ENCODE assay signal across 12 cellular contexts in the genomic region with DNA sequence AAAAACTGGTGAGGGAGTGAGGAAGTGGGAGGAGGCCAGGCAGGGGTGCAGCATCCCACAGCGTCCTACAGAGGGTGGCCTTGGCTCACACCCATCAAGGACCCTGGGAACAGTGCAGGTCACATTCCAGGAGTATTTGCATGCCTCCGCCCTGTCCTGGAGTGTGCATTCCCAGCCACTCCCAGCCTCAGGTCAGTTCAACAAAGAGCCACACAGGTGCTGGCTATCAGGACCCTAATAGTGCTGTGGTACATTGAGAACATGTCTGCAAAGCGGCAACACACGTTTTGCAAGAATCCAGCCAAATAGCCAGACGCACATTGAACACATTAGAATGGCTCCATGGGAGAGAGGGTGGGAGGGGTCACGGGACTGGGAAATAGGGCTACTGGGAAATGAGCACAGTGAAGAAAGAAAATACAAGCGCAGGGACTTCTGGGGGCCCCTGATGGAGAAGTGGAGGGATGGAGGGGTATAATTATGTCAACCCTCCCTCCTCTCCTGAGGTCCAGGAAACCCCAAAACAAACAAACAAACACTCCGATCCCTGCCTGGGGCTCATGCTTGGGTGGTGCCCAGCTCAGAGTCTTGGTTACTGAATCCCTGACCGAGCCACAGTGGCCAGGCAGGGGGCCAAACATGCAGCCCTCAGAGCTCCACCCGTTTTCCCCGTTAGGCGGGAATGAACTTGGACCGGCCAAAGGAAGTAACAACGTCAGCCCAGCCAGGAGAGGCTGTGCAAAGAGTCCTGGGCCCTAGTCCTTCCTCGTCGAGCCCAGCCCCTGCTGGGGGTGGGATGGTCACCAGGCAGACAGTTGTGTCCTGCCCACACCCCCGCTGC. TPM values are rescaled to one million over a fixed set of nuclear protein-coding genes. Genes with fewer than 3 reads are reported as not detected.
DNase-seq lines count a peak whose midpoint lies in the region; ATAC-seq, FAIRE-seq and TF ChIP-seq lines count a peak whose summit lies in the region.
"Had no signal": no experiment of that assay in that cellular context is flagged by ENCODE, and none has a peak within 500 bp of the region (broad histone marks: within the 10 kb centered on the region; RNA-seq: fewer than 3 reads in every experiment).

No MANE protein-coding gene starts in this region.

- intact Hi-C loops in upper lobe of right lung (cut with DNase I) = no loop called here

- H4K20me1 ChIP-seq in H1 (replicated peaks in 1 of 2; ENCODE audit: control insufficient read depth in 1 of 2, insufficient read depth in 2 of 2, low read length in 2 of 2) = no peaks in the 10 kb centered on the region

- ATAC-seq in lung (ENCODE audit: insufficient read depth, low FRiP score) (peak; percentile 46), upper lobe of right lung (peak; percentile 78)

- H3K36me3 ChIP-seq in H1 (ENCODE audit: control insufficient read depth in 2 of 4, insufficient read depth in 4 of 4, low read length in 3 of 4) = no peaks in the 10 kb centered on the region
- no peaks in the 10 kb centered on the region for H3K36me3 ChIP-seq in lung (ENCODE audit: control insufficient read depth in 2 of 2, insufficient read depth in 2 of 2, low read length in 2 of 2)
- no peaks in the 10 kb centered on the region for H3K36me3 ChIP-seq in upper lobe of right lung

- no peak overlapping the region for H3K56ac ChIP-seq in H1 (replicated peaks; ENCODE audit: insufficient read length, low read depth, low read length)

- H2BK5ac ChIP-seq in H1 (ENCODE audit: low read depth, low read length) = peak overlapping the region; percentile 54; the same call in 1 of the 2 replicates

- H3K9ac ChIP-seq in H1 (replicated peaks in 1 of 4; ENCODE audit: extremely low read depth in 1 of 4, low read depth in 3 of 4, low read length in 3 of 4) = no peak overlapping the region

- H3K79me2 ChIP-seq in H1 (ENCODE audit: control insufficient read depth in 1 of 2, insufficient read depth in 2 of 2, low read length in 2 of 2) = no peaks in the 10 kb centered on the region

- TF ChIP-seq POLR2A in H1 (IDR thresholded peaks at IDR 0.05; ENCODE audit: control extremely low read depth in 1 of 2, low read depth in 2 of 2, low read length in 2 of 2) = no peak

- H3K79me1 ChIP-seq in H1 (ENCODE audit: low read depth, low read length) = no peaks in the 10 kb centered on the region; the same call in 1 of the 2 replicates

- WGBS in H1 (ENCODE audit: extremely low coverage in 1 of 2, insufficient coverage in 1 of 2, insufficient read length in 1 of 2, insufficient replicate concordance in 2 of 2, low coverage in 1 of 2, low lambda C conversion rate in 2 of 2, missing lambda C conversion rate in 1 of 2), 2 experiments = 72% methylated on average over 17 of the region's 17 CpGs; no CpG with 5 or more reads in 1 of the 2 experiments
- WGBS in lung, 2 donors = 31 to 51% methylated on average over 17 of the region's 17 CpGs

- peak; percentile 48 to 59 for DNase-seq in NCI-H526 (lab: John Stamatoyannopoulos, UW)
- DNase-seq in NCI-H526 treated with DMSO at 0.1 percent for 48 hours (lab: John Stamatoyannopoulos, UW) = no peak
- DNase-seq in H1 (ENCODE audit: low read depth in 1 of 2, low spot score in 2 of 2) = peak in 1 of 2 experiments; percentile 41
- peak; percentile 77 for DNase-seq in lung (ENCODE audit: low spot score)
- peak; percentile 76 for DNase-seq in upper lobe of right lung
- DNase-seq in MV-4-11 (lab: John Stamatoyannopoulos, UW) = no peak
- DNase-seq in effector CD4-positive, alpha-beta T cell = no peak
- DNase-seq in activated CD4-positive, alpha-beta T cell treated with anti-CD3 and anti-CD28 coated beads, Interleukin-2, amount 50 U/mL, for 48 hours = no peak
- DNase-seq: 8988T; activated effector memory CD4-positive, alpha-beta T cell treated with anti-CD3 and anti-CD28 coated beads, Interleukin-2, amount 50 U/mL, for 16 hours; RPMI8226 had no signal

- H3K9me3 ChIP-seq in H1 (ENCODE audit: insufficient read depth in 2 of 2, low read depth in 1 of 2, low read length in 1 of 2) (no peaks in the 10 kb centered on the region), lung (ENCODE audit: control insufficient read depth in 2 of 2, insufficient read depth in 1 of 2, low read length in 1 of 2) (no peaks in the 10 kb centered on the region), upper lobe of right lung (no peaks in the 10 kb centered on the region)

- no peak overlapping the region for H3K27ac ChIP-seq in H1 (ENCODE audit: low read depth, low read length)
- peak overlapping the region; percentile 50 to 82 for H3K27ac ChIP-seq in lung (ENCODE audit: low read depth in 1 of 2, low read length in 1 of 2)
- peak overlapping the region; percentile 78 for H3K27ac ChIP-seq in upper lobe of right lung
- H3K27ac ChIP-seq: HL-60 had no signal

- H3K23ac ChIP-seq in H1 (ENCODE audit: insufficient read length) = no peak overlapping the region

- H2AK5ac ChIP-seq in H1 (ENCODE audit: low read depth, low read length) = no peak overlapping the region

- H2BK15ac ChIP-seq in H1 (ENCODE audit: low read length) = 0 out of 2 replicates have a peak overlapping the region, but pooled peaks have one; percentile 21

- H4K5ac ChIP-seq in H1 (ENCODE audit: insufficient read length, low read depth, low read length) = no peak overlapping the region

- FAIRE-seq in H1 (lab: Jason Lieb, UNC) = no peak

- peak; percentile 41 to 60; a peak in 3 of 4 replicates for TF ChIP-seq RAD21 in H1 (IDR thresholded peaks at IDR 0.05 in 1 of 2, conservative IDR thresholded peaks at IDR 0.05 in 1 of 2; ENCODE audit: low read depth in 2 of 2, low read length in 2 of 2)

- peak overlapping the region; percentile 34 for H3K18ac ChIP-seq in H1 (ENCODE audit: extremely low read depth, low read length)

- no peak overlapping the region for H2BK120ac ChIP-seq in H1 (replicated peaks; ENCODE audit: low read depth, low read length)

- 0 out of 2 replicates have a peak overlapping the region, but pooled peaks have one; percentile 11 for H2BK20ac ChIP-seq in H1 (ENCODE audit: low read length)

- H3K23me2 ChIP-seq in H1 (ENCODE audit: low read depth, low read length) = no peaks in the 10 kb centered on the region

- H3K4me1 ChIP-seq in H1 (replicated peaks in 1 of 4; ENCODE audit: control insufficient read depth in 3 of 4, insufficient read depth in 4 of 4, low read length in 3 of 4) (peaks cover 2 to 26% (median 14%) of the 10 kb centered on the region in 4 experiments), lung (ENCODE audit: control insufficient read depth in 2 of 2, insufficient read depth in 2 of 2, low read length in 2 of 2) (peaks cover 3 to 45% of the 10 kb centered on the region in 2 donors), upper lobe of right lung (peaks cover 91% of the 10 kb centered on the region)

- H4K91ac ChIP-seq in H1 (replicated peaks; ENCODE audit: insufficient read length, low read length) = no peak overlapping the region

- no peak overlapping the region for H3K4me3 ChIP-seq in H1 (ENCODE audit: extremely low read depth in 1 of 4, insufficient read depth in 2 of 4, low read depth in 3 of 4, low read length in 4 of 4)
- no peak overlapping the region for H3K4me3 ChIP-seq in lung
- no peak overlapping the region for H3K4me3 ChIP-seq in upper lobe of right lung

- POLR2A ChIA-PET in H1 (lab: Charles Lee; ENCODE audit: partially characterized antibody) = interaction anchor here (1.1 to 1.6 kb wide), 2 partner anchors 11 to 13 kb away, joined by 3 read pairs; no protein-coding TSS in a partner anchor

- no peak overlapping the region for H3K14ac ChIP-seq in H1 (ENCODE audit: insufficient read length)

- H3K27me3 ChIP-seq in H1 (replicated peaks in 1 of 4; ENCODE audit: control insufficient read depth in 3 of 4, extremely low read depth in 1 of 4, insufficient read depth in 3 of 4, low read length in 3 of 4) (no peaks in the 10 kb centered on the region), lung (ENCODE audit: control insufficient read depth, insufficient read depth) (no peaks in the 10 kb centered on the region), upper lobe of right lung (no peaks in the 10 kb centered on the region)

- H4K8ac ChIP-seq in H1 (ENCODE audit: extremely low read depth, insufficient read depth, low read length) = no peak overlapping the region

- CTCF ChIA-PET in H1 (lab: Charles Lee; ENCODE audit: partially characterized antibody) = interaction anchor here (1.1 kb wide), 2 partner anchors 79 to 194 kb away, joined by 3 to 6 read pairs; no protein-coding TSS in a partner anchor

- peak; percentile 27 to 50 (median 41); a peak in 3 of 4 replicates for TF ChIP-seq CTCF in H1 (IDR thresholded peaks at IDR 0.05; ENCODE audit: control extremely low read depth in 1 of 3, insufficient read depth in 1 of 3, low read depth in 1 of 3, low read length in 3 of 3)
- no peak for TF ChIP-seq CTCF in lung (IDR thresholded peaks at IDR 0.05; ENCODE audit: control extremely low read depth, extremely low read depth)
- TF ChIP-seq CTCF in upper lobe of right lung (IDR thresholded peaks at IDR 0.05) = peak; percentile 34

- H3K4me2 ChIP-seq in H1 (ENCODE audit: insufficient read depth in 1 of 2, low read depth in 2 of 2, low read length in 2 of 2) = 0 out of 4 replicates have a peak overlapping the region, but pooled peaks of 1 of the 2 experiments have one; percentile 28

- H2AFZ ChIP-seq in H1 (ENCODE audit: low read length) = no peak overlapping the region

- H2BK12ac ChIP-seq in H1 (ENCODE audit: low read depth, low read length) = peak overlapping the region; percentile 85; the same call in 1 of the 2 replicates

- TF ChIP-seq EP300 in H1 (IDR thresholded peaks at IDR 0.05; ENCODE audit: borderline replicate concordance in 1 of 2, low read depth in 2 of 2, low read length in 2 of 2) = no peak

- no peak overlapping the region for H3K4ac ChIP-seq in H1 (replicated peaks; ENCODE audit: insufficient read length, low read depth, low read length)

TF ChIP-seq in H1, 55 proteins besides CTCF, POLR2A, EP300 and RAD21 (continues in another document):
- no peak for TF ChIP-seq CTBP2 (IDR thresholded peaks at IDR 0.05; ENCODE audit: borderline replicate concordance, insufficient read depth, insufficient read length, low read length)

RNA-seq across cellular contexts. Expression of a gene that starts 36.4 kb away (rescaled TPM):
- 1.7 and 2.1 TPM in 2 replicates for total RNA-seq in H1 (2021; fragmentation: NEBNext Ultra II Directional; extraction: Animal tissue kit (Norgen Biotek cat#: 25700))
- polyA plus RNA-seq in H1 (2011; rRNA removed) = 2.8 and 2.9 TPM in 2 replicates
- polyA plus RNA-seq in H1 (2011; cell fraction: cytosol; rRNA removed) = 1.3 TPM
- 1.8 TPM for polyA plus RNA-seq in H1 (2011; cell fraction: nucleus; rRNA removed)
- polyA plus RNA-seq in H1 (2012, experiment 1 of 2) = 0.69 to 2.0 TPM (median 1.2 TPM) in 4 replicates
- 0.59 TPM for polyA plus RNA-seq in H1 (2012, experiment 2 of 2)
- polyA plus RNA-seq in H1 (2013, experiment 1 of 2) = 1.4 TPM
- 1.7 TPM for polyA plus RNA-seq in H1 (2013, experiment 2 of 2)
- polyA minus RNA-seq in H1 (2011; rRNA and poly(A)+ RNA removed) = 10.8 and 12.2 TPM in 2 replicates
- polyA minus RNA-seq in H1 (2011; cell fraction: cytosol; rRNA and poly(A)+ RNA removed) = 0.81 TPM
- 1.7 TPM for polyA minus RNA-seq in H1 (2011; cell fraction: nucleus; rRNA and poly(A)+ RNA removed)
- total RNA-seq in lung = 10 to 100 TPM; 15.4 to 20.5 TPM
- 10 to 100 TPM in 1 of 2 donors, 1 to 10 TPM in 1; 4.4 to 19.6 TPM for polyA plus RNA-seq in lung
- 29.1 TPM for total RNA-seq in upper lobe of right lung

Comparison
In these comparisons a context has a peak if more than half of its experiments do, and no peak if none do; other contexts are left out.
1. DNase-seq: peak in NCI-H526 (2 of 2), lung (single experiment) and upper lobe of right lung (single experiment); none in NCI-H526 treated with DMSO at 0.1 percent for 48 hours (single experiment), MV-4-11 (single experiment), effector CD4-positive, alpha-beta T cell (single experiment) and activated CD4-positive, alpha-beta T cell treated with anti-CD3 and anti-CD28 coated beads, Interleukin-2, amount 50 U/mL, for 48 hours (0 of 2).